8 cellular contexts compared by ENCODE assay signal in genomic region chr12:76560083-76560491, GRCh38. TPM values are rescaled to one million over a fixed set of nuclear protein-coding genes. Genes with fewer than 3 reads are reported as not detected.
DNase-seq lines count a peak whose midpoint lies in the region; ATAC-seq, FAIRE-seq and TF ChIP-seq lines count a peak whose summit lies in the region.

No MANE protein-coding gene starts in this region.

- H3K9ac ChIP-seq in adipocyte (ENCODE audit: low read length): peak overlapping the region; percentile 90

- H3K9me3 ChIP-seq in cardiac muscle cell (ENCODE audit: low read depth) (no peaks in the 10 kb centered on the region), adipocyte (ENCODE audit: control insufficient read depth, low read length) (no peaks in the 10 kb centered on the region)

- H3K27ac ChIP-seq in cardiac muscle cell (peak overlapping the region; percentile 96), urinary bladder (ENCODE audit: low read depth) (peak overlapping the region; percentile 96)

- intact Hi-C loops in left cardiac atrium (cut with DNase I): loop anchor here in 1 of 2 donors (5.0 kb wide), 1 partner anchor 213 kb away; the partner anchor contains the start of gene BBS10
- intact Hi-C loops in lower leg skin (cut with DNase I; ENCODE audit: low total_unique reads): loop anchor here (10.0 kb wide), 1 partner anchor 175 kb away; no protein-coding TSS in a partner anchor

- H3K4me3 ChIP-seq in cardiac muscle cell (peak overlapping the region; percentile 62), adipocyte (ENCODE audit: low read length) (peak overlapping the region; percentile 99), lower leg skin (ENCODE audit: low read depth, poor library complexity, severe bottlenecking) (peak overlapping the region; percentile 91), urinary bladder (ENCODE audit: low read depth, low read length) (peak overlapping the region; percentile 84)

- TF ChIP-seq CTCF in cardiac muscle cell (IDR thresholded peaks at IDR 0.05; ENCODE audit: low read depth, low read length) (no peak), lower leg skin (IDR thresholded peaks at IDR 0.05) (no peak)

- H3K4me1 ChIP-seq in cardiac muscle cell (ENCODE audit: low read depth) (peaks cover 26% of the 10 kb centered on the region), adipocyte (ENCODE audit: control insufficient read depth, insufficient read depth, low read length) (peaks cover 45% of the 10 kb centered on the region), urinary bladder (ENCODE audit: insufficient read depth) (no peaks in the 10 kb centered on the region)

- no peak for FAIRE-seq in GM19239 (lab: Jason Lieb, UNC)

- WGBS in lower leg skin, 2 donors: 14 to 16% methylated on average over 8 of the region's 8 CpGs
- 23% methylated on average over 8 of the region's 8 CpGs for WGBS in urinary bladder

- ATAC-seq in left cardiac atrium (no peak), HG03175 (IDR thresholded peaks at IDR 0.05; ENCODE audit: unreplicated experiment) (peak; percentile 46)

- no peak for DNase-seq in cardiac muscle cell (ENCODE audit: low read depth in 1 of 2, low spot score in 1 of 2)
- no peak for DNase-seq in left cardiac atrium
- no peak for DNase-seq in adipocyte (ENCODE audit: low read depth)
- DNase-seq in lower leg skin (ENCODE audit: low spot score in 2 of 2): no peak
- DNase-seq in GM19239 (ENCODE audit: insufficient read length, low spot score): no peak
- DNase-seq in RPMI8226: no peak

- H3K36me3 ChIP-seq in cardiac muscle cell: no peaks in the 10 kb centered on the region
- H3K36me3 ChIP-seq in adipocyte (ENCODE audit: control insufficient read depth, insufficient read depth, low read length, severe bottlenecking): no peaks in the 10 kb centered on the region
- H3K36me3 ChIP-seq in urinary bladder (ENCODE audit: insufficient read depth): no peaks in the 10 kb centered on the region

- H3K27me3 ChIP-seq in cardiac muscle cell (no peaks in the 10 kb centered on the region), adipocyte (replicated peaks; ENCODE audit: control insufficient read depth, insufficient read depth, low read length) (no peaks in the 10 kb centered on the region)

- TF ChIP-seq POLR2A in lower leg skin (IDR thresholded peaks at IDR 0.05): no peak

RNA-seq across cellular contexts. Expression of gene OSBPL8, which starts 0.5 kb away (rescaled TPM):
- 38.5 and 143 TPM in 2 replicates for total RNA-seq in cardiac muscle cell
- 25.6 and 41.0 TPM in 2 replicates for polyA plus RNA-seq in cardiac muscle cell
- total RNA-seq in left cardiac atrium: 10 to 100 TPM; 34.5 to 38.8 TPM
- total RNA-seq in lower leg skin: 100 to 1,000 TPM in 2 of 4 donors, 10 to 100 TPM in 2; 75.9 to 167 (median 108) TPM
- total RNA-seq in urinary bladder: 153 TPM
- polyA plus RNA-seq in urinary bladder: 24.4 TPM
